In genomic region chr4:152462715-152463114, GRCh38 we compare ENCODE assay signal across 18 cellular contexts.
DNase-seq lines count a peak whose midpoint lies in the region; ATAC-seq, FAIRE-seq and TF ChIP-seq lines count a peak whose summit lies in the region.
"Had no signal": no experiment of that assay in that cellular context is flagged by ENCODE, and none has a peak within 500 bp of the region (broad histone marks: within the 10 kb centered on the region; RNA-seq: fewer than 3 reads in every experiment).

No MANE protein-coding gene starts in this region.

- H3K4me3 Mint-ChIP-seq in astrocyte (ENCODE audit: unreplicated experiment): no peak overlapping the region
- H3K4me3 Mint-ChIP-seq in T-helper 2 cell treated with Interferon-gamma antibody and Interleukin-4, amounts not matched to agents 5 μg/mL and 100 μg/mL, for 36 hours: no peak overlapping the region
- H3K4me3 Mint-ChIP-seq: HFFc6; mesothelial cell of epicardium; stimulated activated effector memory CD8-positive, alpha-beta T cell treated with anti-CD3 and anti-CD28 coated beads, Interleukin-12 subunit alpha, Interleukin-12 subunit beta, amount 100 ng/mL, for 72 hours had no signal

- H3K4me3 ChIP-seq in HEK293 (ENCODE audit: low read depth, low read length) (no peak overlapping the region), astrocyte (ENCODE audit: insufficient read depth, low read depth, low read length) (no peak overlapping the region), mesendoderm (ENCODE audit: low read length) (no peak overlapping the region), PC-3 (ENCODE audit: low read length) (no peak overlapping the region), psoas muscle (no peak overlapping the region)

- no peak overlapping the region for H3K23ac ChIP-seq in mesendoderm (ENCODE audit: low read length)

- H3K9me2 ChIP-seq in PC-3 (replicated peaks; ENCODE audit: low read length): no peaks in the 10 kb centered on the region

- no peak overlapping the region for H4K5ac ChIP-seq in mesendoderm (ENCODE audit: low read length)

- no peak overlapping the region for H2BK5ac ChIP-seq in mesendoderm (ENCODE audit: low read length)

- H4K8ac ChIP-seq in mesendoderm (ENCODE audit: low read depth, low read length): no peak overlapping the region

- FAIRE-seq in astrocyte (lab: Jason Lieb, UNC): no peak

- H2BK120ac ChIP-seq in mesendoderm (ENCODE audit: low read depth, low read length): no peak overlapping the region

- peaks cover 10% of the 10 kb centered on the region for H3K79me1 ChIP-seq in mesendoderm (ENCODE audit: low read length)

- TF ChIP-seq CTCF in HEK293 (tag by site-specific recombination; IDR thresholded peaks at IDR 0.05) (no peak), astrocyte (IDR thresholded peaks at IDR 0.05; ENCODE audit: insufficient read depth, low read depth, low read length) (no peak), PC-3 (conservative IDR thresholded peaks at IDR 0.05; ENCODE audit: low read depth, low read length) (no peak), psoas muscle (IDR thresholded peaks at IDR 0.05) (no peak)

- ATAC-seq in PC-3 (no peak), psoas muscle (no peak)
- ATAC-seq: stimulated activated effector memory CD8-positive, alpha-beta T cell treated with anti-CD3 and anti-CD28 coated beads, Interleukin-12 subunit alpha, Interleukin-12 subunit beta, amount 100 ng/mL, for 72 hours had no signal

- intact Hi-C loops in PC-3 (cut with micrococcal nuclease) (no loop called here), psoas muscle (cut with DNase I) (no loop called here)

- H3K4me1 ChIP-seq in HEK293 (ENCODE audit: control insufficient read depth, insufficient read depth, low read length): peaks cover 11% of the 10 kb centered on the region
- no peaks in the 10 kb centered on the region for H3K4me1 ChIP-seq in astrocyte (ENCODE audit: insufficient read depth, low read length)
- peaks cover 7% of the 10 kb centered on the region for H3K4me1 ChIP-seq in mesendoderm (ENCODE audit: control insufficient read depth, low read depth, low read length)
- H3K4me1 ChIP-seq in PC-3 (ENCODE audit: insufficient read depth, low read length): peaks cover 4% of the 10 kb centered on the region; the same call in 1 of the 2 replicates
- H3K4me1 ChIP-seq in psoas muscle: no peaks in the 10 kb centered on the region

- H4K20me1 ChIP-seq in astrocyte (ENCODE audit: insufficient read depth, low read length) (peaks cover 12% of the 10 kb centered on the region), PC-3 (ENCODE audit: low read length) (no peaks in the 10 kb centered on the region)

- peaks cover 36% of the 10 kb centered on the region for H3K4me1 Mint-ChIP-seq in astrocyte (ENCODE audit: low read depth, unreplicated experiment)
- peaks cover 55% of the 10 kb centered on the region for H3K4me1 Mint-ChIP-seq in T-helper 2 cell treated with Interferon-gamma antibody and Interleukin-4, amounts not matched to agents 5 μg/mL and 100 μg/mL, for 36 hours (ENCODE audit: low read depth)

- H3K27ac ChIP-seq in HEK293 (ENCODE audit: extremely low read depth, low read depth, low read length) (no peak overlapping the region), astrocyte (ENCODE audit: low read depth, low read length) (no peak overlapping the region), mesendoderm (ENCODE audit: low read depth, low read length) (no peak overlapping the region), PC-3 (ENCODE audit: low read length) (no peak overlapping the region), psoas muscle (no peak overlapping the region)
- H3K27ac ChIP-seq: epithelial cell of prostate had no signal

- no peaks in the 10 kb centered on the region for H3K27me3 Mint-ChIP-seq in astrocyte (ENCODE audit: low read depth, unreplicated experiment)
- H3K27me3 Mint-ChIP-seq in T-helper 2 cell treated with Interferon-gamma antibody and Interleukin-4, amounts not matched to agents 5 μg/mL and 100 μg/mL, for 36 hours (ENCODE audit: low read depth): no peaks in the 10 kb centered on the region

- H3K27ac Mint-ChIP-seq in astrocyte (ENCODE audit: unreplicated experiment): peak overlapping the region; percentile 91
- H3K27ac Mint-ChIP-seq in T-helper 2 cell treated with Interferon-gamma antibody and Interleukin-4, amounts not matched to agents 5 μg/mL and 100 μg/mL, for 36 hours: no peak overlapping the region
- H3K27ac Mint-ChIP-seq: HFFc6, mesothelial cell of epicardium had no signal

- CTCF ChIA-PET in HEK293 (lab: Yijun Ruan, JAX) (interaction anchor here (0.6 kb wide), 1 partner anchor 8 kb away, joined by 3 read pairs; no protein-coding TSS in a partner anchor), PC-3 (lab: Charles Lee) (no interaction called here)

- H2AK5ac ChIP-seq in mesendoderm (ENCODE audit: low read length): no peak overlapping the region

- no peaks in the 10 kb centered on the region for H3K9me3 Mint-ChIP-seq in astrocyte (ENCODE audit: unreplicated experiment)
- H3K9me3 Mint-ChIP-seq in T-helper 2 cell treated with Interferon-gamma antibody and Interleukin-4, amounts not matched to agents 5 μg/mL and 100 μg/mL, for 36 hours: peaks cover 5% of the 10 kb centered on the region
- H3K9me3 Mint-ChIP-seq: activated T-helper 2 cell treated with anti-CD3 and anti-CD28 coated beads, Interferon-gamma antibody, Interleukin-2, Interleukin-4, amounts not matched to agents 10 μg/mL and 5 μg/mL and 100 μg/mL, durations not matched to agents 14 hours and 24 hours and 36 hours; HFFc6; stimulated activated effector memory CD8-positive, alpha-beta T cell treated with anti-CD3 and anti-CD28 coated beads, Interleukin-12 subunit alpha, Interleukin-12 subunit beta, amount 100 ng/mL, for 72 hours had no signal

- no peak overlapping the region for H3K4ac ChIP-seq in mesendoderm (ENCODE audit: low read depth, low read length)

- H2BK15ac ChIP-seq in mesendoderm (replicated peaks; ENCODE audit: low read depth): no peak overlapping the region

- no CpG with 5 or more reads among the region's 1 CpG for WGBS in mesendoderm (ENCODE audit: extremely low coverage, insufficient coverage, low lambda C conversion rate)
- WGBS in psoas muscle, 3 donors: 41 to 46% (median 45%) methylated on average over 1 of the region's 1 CpG

- H2AFZ ChIP-seq in astrocyte (ENCODE audit: low read depth, low read length) (no peak overlapping the region), PC-3 (ENCODE audit: low read length) (no peak overlapping the region)

- H3K36me3 Mint-ChIP-seq in astrocyte (ENCODE audit: low read depth, unreplicated experiment): no peaks in the 10 kb centered on the region
- peaks cover 8% of the 10 kb centered on the region for H3K36me3 Mint-ChIP-seq in T-helper 2 cell treated with Interferon-gamma antibody and Interleukin-4, amounts not matched to agents 5 μg/mL and 100 μg/mL, for 36 hours (ENCODE audit: low read depth)
- H3K36me3 Mint-ChIP-seq: mesothelial cell of epicardium; stimulated activated effector memory CD8-positive, alpha-beta T cell treated with anti-CD3 and anti-CD28 coated beads, Interleukin-12 subunit alpha, Interleukin-12 subunit beta, amount 100 ng/mL, for 72 hours had no signal

- H3K9me3 ChIP-seq in HEK293 (ENCODE audit: control insufficient read depth, insufficient read depth, low read depth, low read length) (no peaks in the 10 kb centered on the region), astrocyte (ENCODE audit: insufficient read depth, low read depth, low read length) (no peaks in the 10 kb centered on the region), PC-3 (ENCODE audit: low read length) (no peaks in the 10 kb centered on the region), psoas muscle (no peaks in the 10 kb centered on the region)

- no peaks in the 10 kb centered on the region for H3K36me3 ChIP-seq in HEK293 (ENCODE audit: control insufficient read depth in 2 of 2, insufficient read depth in 1 of 2, low read length in 2 of 2)
- no peaks in the 10 kb centered on the region for H3K36me3 ChIP-seq in astrocyte (ENCODE audit: insufficient read depth, low read length)
- no peaks in the 10 kb centered on the region for H3K36me3 ChIP-seq in mesendoderm (ENCODE audit: control insufficient read depth, insufficient read depth, low read length)
- H3K36me3 ChIP-seq in PC-3 (ENCODE audit: low read depth, low read length): no peaks in the 10 kb centered on the region
- no peaks in the 10 kb centered on the region for H3K36me3 ChIP-seq in psoas muscle (ENCODE audit: insufficient read depth in 1 of 2, low read depth in 1 of 2)

- DNase-seq in A172 (ENCODE audit: low spot score): peak; percentile 8
- DNase-seq in astrocyte (ENCODE audit: low read depth): peak; percentile 49
- peak; percentile 65 for DNase-seq in mesendoderm
- DNase-seq in PC-3: no peak
- DNase-seq in CD1c-positive myeloid dendritic cell (ENCODE audit: extremely low spot score): no peak
- no peak for DNase-seq in psoas muscle
- DNase-seq in T-helper 2 cell treated with Interferon-gamma antibody and Interleukin-4, amounts not matched to agents 5 μg/mL and 100 μg/mL, for 36 hours (ENCODE audit: low spot score): no peak
- DNase-seq: activated CD4-positive, alpha-beta T cell treated with anti-CD3 and anti-CD28 coated beads, Interleukin-2, amount 50 U/mL, for 48 hours; amniotic stem cell; HFFc6; NCI-H1930; NCI-H510A; trophoblast cell had no signal

- peaks cover 44% of the 10 kb centered on the region for H3K79me2 ChIP-seq in astrocyte (ENCODE audit: insufficient read depth, low read length)
- H3K79me2 ChIP-seq in mesendoderm (ENCODE audit: control insufficient read depth, insufficient read depth, low read length): peaks cover 23% of the 10 kb centered on the region
- peaks cover 51% of the 10 kb centered on the region for H3K79me2 ChIP-seq in PC-3 (ENCODE audit: low read length)

- H3K27me3 ChIP-seq in astrocyte (ENCODE audit: insufficient read depth, low read length) (no peaks in the 10 kb centered on the region), mesendoderm (ENCODE audit: insufficient read depth, low read length, poor library complexity) (no peaks in the 10 kb centered on the region), PC-3 (ENCODE audit: low read length) (no peaks in the 10 kb centered on the region), psoas muscle (ENCODE audit: insufficient read depth in 3 of 3, low read length in 2 of 3) (no peaks in the 10 kb centered on the region)

- no TSS peak for BruUV-seq in PC-3 (replicated peaks; lab: Mats Ljungman, UMichigan)

- H3K4me2 ChIP-seq in astrocyte (ENCODE audit: low read length) (no peak overlapping the region), mesendoderm (ENCODE audit: low read length) (no peak overlapping the region), PC-3 (ENCODE audit: low read length) (no peak overlapping the region)

- no peak overlapping the region for H3K56ac ChIP-seq in mesendoderm (ENCODE audit: low read length)

- POLR2A ChIA-PET in HEK293 (lab: Yijun Ruan, JAX) (no interaction called here), PC-3 (lab: Charles Lee; ENCODE audit: unreplicated experiment) (no interaction called here)

- no peaks in the 10 kb centered on the region for H3F3A ChIP-seq in PC-3 (ENCODE audit: low read length, unreplicated experiment)

- H3K9ac ChIP-seq in astrocyte (ENCODE audit: low read length) (no peak overlapping the region), mesendoderm (ENCODE audit: low read length) (no peak overlapping the region), PC-3 (ENCODE audit: low read length) (no peak overlapping the region)

- H3K18ac ChIP-seq in mesendoderm (ENCODE audit: low read length): no peak overlapping the region

Comparison
In these comparisons a context has a peak if more than half of its experiments do, and no peak if none do; other contexts are left out.
1. DNase-seq: peak in A172 (single experiment), astrocyte (single experiment) and mesendoderm (single experiment); none in PC-3 (single experiment), CD1c-positive myeloid dendritic cell (single experiment), psoas muscle (0 of 2) and T-helper 2 cell treated with Interferon-gamma antibody and Interleukin-4, amounts not matched to agents 5 μg/mL and 100 μg/mL, for 36 hours (single experiment).